In the genomic region with DNA sequence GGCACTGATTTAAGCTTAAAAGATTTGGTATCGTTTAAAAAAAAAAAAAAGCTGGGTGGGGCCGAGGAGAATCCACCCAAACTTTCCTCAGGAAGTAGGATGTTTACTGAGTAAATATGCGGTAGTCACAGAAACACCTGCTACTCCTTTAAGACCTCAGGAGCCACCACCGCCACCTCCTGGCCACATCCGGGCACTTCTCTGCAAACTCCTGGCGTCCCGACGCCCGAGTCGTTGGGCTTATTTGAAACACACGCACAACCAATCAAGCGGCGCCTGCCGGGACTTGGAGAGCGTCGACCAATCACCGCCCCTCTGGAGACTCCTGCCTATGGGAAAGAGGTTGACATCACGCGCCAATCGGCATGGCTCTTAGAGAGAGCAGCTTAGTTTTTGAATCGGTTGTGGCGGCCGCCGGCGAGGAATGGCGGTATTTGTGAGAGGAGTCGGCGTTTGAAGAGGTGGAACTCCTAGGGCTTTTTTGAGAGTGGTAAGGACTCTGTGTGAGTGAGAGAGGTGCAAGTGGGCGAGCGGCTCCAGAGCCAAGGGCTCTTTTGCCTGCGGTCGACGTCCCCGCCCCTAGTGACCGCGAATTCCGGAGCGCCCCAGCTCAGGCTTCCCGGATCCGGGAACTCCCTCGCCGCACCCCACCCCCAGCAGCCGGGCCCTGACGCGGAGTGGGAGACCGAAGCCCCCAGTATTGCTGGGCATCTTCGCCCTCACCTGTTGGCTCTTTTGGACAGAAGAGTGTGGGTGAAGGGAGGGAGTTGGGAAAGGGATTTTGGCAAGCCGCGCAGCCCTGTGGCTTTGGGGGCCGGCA, we compare ENCODE assay signal across 8 cellular contexts. TPM values are rescaled to one million over a fixed set of nuclear protein-coding genes. Genes with fewer than 3 reads are reported as not detected.
DNase-seq lines count a peak whose midpoint lies in the region; ATAC-seq and TF ChIP-seq lines count a peak whose summit lies in the region.

A gene with protein sequence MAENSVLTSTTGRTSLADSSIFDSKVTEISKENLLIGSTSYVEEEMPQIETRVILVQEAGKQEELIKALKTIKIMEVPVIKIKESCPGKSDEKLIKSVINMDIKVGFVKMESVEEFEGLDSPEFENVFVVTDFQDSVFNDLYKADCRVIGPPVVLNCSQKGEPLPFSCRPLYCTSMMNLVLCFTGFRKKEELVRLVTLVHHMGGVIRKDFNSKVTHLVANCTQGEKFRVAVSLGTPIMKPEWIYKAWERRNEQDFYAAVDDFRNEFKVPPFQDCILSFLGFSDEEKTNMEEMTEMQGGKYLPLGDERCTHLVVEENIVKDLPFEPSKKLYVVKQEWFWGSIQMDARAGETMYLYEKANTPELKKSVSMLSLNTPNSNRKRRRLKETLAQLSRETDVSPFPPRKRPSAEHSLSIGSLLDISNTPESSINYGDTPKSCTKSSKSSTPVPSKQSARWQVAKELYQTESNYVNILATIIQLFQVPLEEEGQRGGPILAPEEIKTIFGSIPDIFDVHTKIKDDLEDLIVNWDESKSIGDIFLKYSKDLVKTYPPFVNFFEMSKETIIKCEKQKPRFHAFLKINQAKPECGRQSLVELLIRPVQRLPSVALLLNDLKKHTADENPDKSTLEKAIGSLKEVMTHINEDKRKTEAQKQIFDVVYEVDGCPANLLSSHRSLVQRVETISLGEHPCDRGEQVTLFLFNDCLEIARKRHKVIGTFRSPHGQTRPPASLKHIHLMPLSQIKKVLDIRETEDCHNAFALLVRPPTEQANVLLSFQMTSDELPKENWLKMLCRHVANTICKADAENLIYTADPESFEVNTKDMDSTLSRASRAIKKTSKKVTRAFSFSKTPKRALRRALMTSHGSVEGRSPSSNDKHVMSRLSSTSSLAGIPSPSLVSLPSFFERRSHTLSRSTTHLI (plus strand): TSS at position 359 of the 820 bp plus-strand sequence. CDS start 3,805 bp downstream, outside the sequence.

- peaks cover 29% of the 10 kb centered on the region for H3K36me3 Mint-ChIP-seq in activated naive CD4-positive, alpha-beta T cell treated with anti-CD3 and anti-CD28 coated beads, Interleukin-2, amount 10 ng/mL, durations not matched to agents 7 days and 5 days

- H3K27me3 Mint-ChIP-seq in activated naive CD4-positive, alpha-beta T cell treated with anti-CD3 and anti-CD28 coated beads, Interleukin-2, amount 10 ng/mL, durations not matched to agents 7 days and 5 days: peaks cover 12% of the 10 kb centered on the region

- DNase-seq in NB4 (ENCODE audit: low read depth): peak; percentile 99
- DNase-seq in SK-N-MC (ENCODE audit: low read depth, low spot score): peak; percentile 100
- peak; percentile 99 for DNase-seq in activated naive CD4-positive, alpha-beta T cell treated with anti-CD3 and anti-CD28 coated beads, Interleukin-2, amount 10 ng/mL, durations not matched to agents 7 days and 5 days
- DNase-seq in substantia nigra (lab: John Stamatoyannopoulos, UW): peak; percentile 57 to 99 (median 98)

- H3K4me3 ChIP-seq in GM08714 (ENCODE audit: low read length): peak within 1 kb of the TSS; percentile 88
- peak within 1 kb of the TSS; percentile 96 for H3K4me3 ChIP-seq in NB4 (ENCODE audit: low read depth, low read length)
- H3K4me3 ChIP-seq in SK-N-MC: peak within 1 kb of the TSS; percentile 88
- H3K4me3 ChIP-seq in gastroesophageal sphincter: peak within 1 kb of the TSS; percentile 70 to 78
- peak within 1 kb of the TSS; percentile 71 to 77 for H3K4me3 ChIP-seq in neutrophil (ENCODE audit: low read depth in 1 of 2, low read length in 1 of 2)

- TF ChIP-seq EP300 in gastroesophageal sphincter (IDR thresholded peaks at IDR 0.05): no peak

- H3K9me3 ChIP-seq in SK-N-MC (ENCODE audit: low read depth, low read length): no peaks in the 10 kb centered on the region
- H3K9me3 ChIP-seq in gastroesophageal sphincter: no peaks in the 10 kb centered on the region
- H3K9me3 ChIP-seq in neutrophil: no peaks in the 10 kb centered on the region

- no peaks in the 10 kb centered on the region for H3K9me3 Mint-ChIP-seq in activated naive CD4-positive, alpha-beta T cell treated with anti-CD3 and anti-CD28 coated beads, Interleukin-2, amount 10 ng/mL, durations not matched to agents 7 days and 5 days

- 0% methylated on average over 3 to 21 of the region's 50 CpGs for WGBS in gastroesophageal sphincter (ENCODE audit: low coverage in 1 of 2), 2 donors

- H3K27ac ChIP-seq in SK-N-MC: peak within 1 kb of the TSS; percentile 87
- peak within 1 kb of the TSS; percentile 41 to 83 (median 78) for H3K27ac ChIP-seq in gastroesophageal sphincter
- H3K27ac ChIP-seq in neutrophil: peak within 1 kb of the TSS; percentile 57
- H3K27ac ChIP-seq in substantia nigra (ENCODE audit: low read depth, low read length, poor library complexity, severe bottlenecking): peak within 1 kb of the TSS; percentile 22

- TF ChIP-seq CTCF in NB4 (IDR thresholded peaks at IDR 0.05; ENCODE audit: low read depth, low read length) (peak; percentile 56), gastroesophageal sphincter (IDR thresholded peaks at IDR 0.05) (peak; percentile 33 to 77 (median 74)), neutrophil (IDR thresholded peaks at IDR 0.05) (peak; percentile 97)

- no peaks in the 10 kb centered on the region for H3K27me3 ChIP-seq in gastroesophageal sphincter
- H3K27me3 ChIP-seq in neutrophil: no peaks in the 10 kb centered on the region

- ATAC-seq in HG02571 (IDR thresholded peaks at IDR 0.05; ENCODE audit: unreplicated experiment): peak; percentile 99
- peak; percentile 99 for ATAC-seq in gastroesophageal sphincter

- H3K4me3 Mint-ChIP-seq in activated naive CD4-positive, alpha-beta T cell treated with anti-CD3 and anti-CD28 coated beads, Interleukin-2, amount 10 ng/mL, durations not matched to agents 7 days and 5 days: peak within 1 kb of the TSS; percentile 89

- H3K27ac Mint-ChIP-seq in activated naive CD4-positive, alpha-beta T cell treated with anti-CD3 and anti-CD28 coated beads, Interleukin-2, amount 10 ng/mL, durations not matched to agents 7 days and 5 days: peak within 1 kb of the TSS; percentile 92

- TF ChIP-seq POLR2A in NB4 (IDR thresholded peaks at IDR 0.05; ENCODE audit: extremely low read depth, insufficient read length): peak; percentile 67
- no peak for TF ChIP-seq POLR2A in gastroesophageal sphincter (IDR thresholded peaks at IDR 0.05)

- H3K36me3 ChIP-seq in SK-N-MC (ENCODE audit: insufficient read depth, low read length) (peaks cover 33% of the 10 kb centered on the region), gastroesophageal sphincter (no peaks in the 10 kb centered on the region), neutrophil (no peaks in the 10 kb centered on the region)

- H3K9ac ChIP-seq in SK-N-MC (ENCODE audit: insufficient read length): peak within 1 kb of the TSS; percentile 95

- H3K4me1 ChIP-seq in gastroesophageal sphincter: peaks cover 0 to 25% (median 5%) of the 10 kb centered on the region in 3 donors
- H3K4me1 ChIP-seq in neutrophil (ENCODE audit: control insufficient read depth in 1 of 2, insufficient read depth in 1 of 2, low read depth in 1 of 2, low read length in 1 of 2): peaks cover 14 to 17% of the 10 kb centered on the region in 2 experiments

- peaks cover 44% of the 10 kb centered on the region for H3K4me1 Mint-ChIP-seq in activated naive CD4-positive, alpha-beta T cell treated with anti-CD3 and anti-CD28 coated beads, Interleukin-2, amount 10 ng/mL, durations not matched to agents 7 days and 5 days

- CTCF ChIA-PET in activated naive CD4-positive, alpha-beta T cell treated with anti-CD3 and anti-CD28 coated beads, Interleukin-2, amount 10 ng/mL, durations not matched to agents 7 days and 5 days (lab: Charles Lee): interaction anchor here (0.6 to 9.1 kb wide), 3 partner anchors 47 to 78 kb away, joined by 3 to 55 read pairs (median 3); no protein-coding TSS in a partner anchor

RNA-seq across cellular contexts. Expression of the gene that starts here (rescaled TPM):
- total RNA-seq in gastroesophageal sphincter: 1 to 10 TPM; 3.7 to 6.8 (median 5.8) TPM

Comparison
In these comparisons a context has a peak if more than half of its experiments do, and no peak if none do; other contexts are left out.
1. Peak in every context shown above with its lines: DNase-seq, ATAC-seq, H3K4me3 ChIP-seq and H3K27ac ChIP-seq.
2. H3K27ac ChIP-seq: peak in every context shown above with its lines; median percentile 87 in SK-N-MC; 78 in gastroesophageal sphincter; 57 in neutrophil; 22 in substantia nigra.